ENCODE assay signal across 19 cellular contexts in genomic region chr15:31016446-31016915, GRCh38. TPM values are rescaled to one million over a fixed set of nuclear protein-coding genes. Genes with fewer than 3 reads are reported as not detected.
A peak's percentile ranks its signal among the peaks of the same experiment; 100 is the strongest.
DNase-seq lines count a peak whose midpoint lies in the region; ATAC-seq, FAIRE-seq and TF ChIP-seq lines count a peak whose summit lies in the region.
"Had no signal": no experiment of that assay in that cellular context is flagged by ENCODE, and none has a peak within 500 bp of the region (broad histone marks: within the 10 kb centered on the region; RNA-seq: fewer than 3 reads in every experiment).

No MANE protein-coding gene starts in this region.

- ATAC-seq in GM21619 (IDR thresholded peaks at IDR 0.05; ENCODE audit: unreplicated experiment) = no peak
- ATAC-seq: CD8-positive, alpha-beta T cell; effector memory CD8-positive, alpha-beta T cell; stimulated activated naive B cell treated with anti-CD40 and anti-IgM and Interleukin-4, amounts not matched to agents 10 μg/mL and 1 μg/mL and 100 μg/mL, for 72 hours had no signal

- H4K20me1 ChIP-seq in SK-N-SH (ENCODE audit: insufficient read depth) (no peaks in the 10 kb centered on the region), fibroblast of lung (ENCODE audit: control insufficient read depth, extremely low read depth, insufficient read depth, low read length) (no peaks in the 10 kb centered on the region)

- 31% methylated on average over 3 of the region's 3 CpGs for WGBS in SK-N-SH (ENCODE audit: low lambda C conversion rate)

- DNase-seq in DMS153 (lab: John Stamatoyannopoulos, UW) = peak; percentile 12
- DNase-seq in DMS153 treated with DMSO at 0.1 percent for 48 hours (lab: John Stamatoyannopoulos, UW; ENCODE audit: unreplicated experiment) = no peak
- no peak for DNase-seq in SK-N-SH
- peak; percentile 64 to 89 for DNase-seq in fibroblast of lung (ENCODE audit: low read depth in 2 of 2)
- DNase-seq in non-pigmented ciliary epithelial cell (ENCODE audit: low read depth) = peak; percentile 34
- DNase-seq in stimulated activated CD4-positive, alpha-beta T cell treated with anti-CD3 and anti-CD28 coated beads, Interleukin-4, amount 100 ng/mL, for 1 hour = no peak
- DNase-seq in D721Med (ENCODE audit: insufficient read length, low spot score) = no peak
- DNase-seq: activated CD4-positive, alpha-beta T cell treated with anti-CD3 and anti-CD28 coated beads, Interleukin-2, amount 10 ng/mL, durations not matched to agents 24 days and 14 days; caudate nucleus; CD8-positive, alpha-beta T cell; effector memory CD8-positive, alpha-beta T cell; islet precursor cell; NCI-H1436 treated with DMSO at 0.1 percent for 48 hours; stimulated activated naive B cell treated with anti-CD40 and anti-IgM and Interleukin-4, amounts not matched to agents 10 μg/mL and 1 μg/mL and 100 μg/mL, for 72 hours; T-helper 9 cell; trophoblast cell had no signal

- peak overlapping the region in 1 of 2 experiments; percentile 35; a peak in 1 of 4 replicates for H3K27ac ChIP-seq in SK-N-SH (ENCODE audit: low read depth in 2 of 2, low read length in 1 of 2)
- no peak overlapping the region for H3K27ac ChIP-seq in fibroblast of lung (ENCODE audit: insufficient read depth, low read length)
- H3K27ac ChIP-seq: 22Rv1 had no signal

- H3K9me3 ChIP-seq in SK-N-SH (peaks cover 21% of the 10 kb centered on the region), fibroblast of lung (ENCODE audit: control insufficient read depth, insufficient read depth, low read depth, low read length) (no peaks in the 10 kb centered on the region)

- H3K9me2 ChIP-seq in SK-N-SH = no peaks in the 10 kb centered on the region

- H3K27me3 ChIP-seq in SK-N-SH (ENCODE audit: insufficient read depth) (no peaks in the 10 kb centered on the region), fibroblast of lung (ENCODE audit: control insufficient read depth, insufficient read depth, low read length) (no peaks in the 10 kb centered on the region)

- TF ChIP-seq CTCF in SK-N-SH (IDR thresholded peaks at IDR 0.05) (no peak), fibroblast of lung (conservative IDR thresholded peaks at IDR 0.05 in 1 of 2, IDR thresholded peaks at IDR 0.05 in 1 of 2; ENCODE audit: low read depth in 1 of 2, low read length in 2 of 2) (no peak), D721Med (IDR thresholded peaks at IDR 0.05; ENCODE audit: insufficient read depth, missing control alignments) (no peak)

- TF ChIP-seq EP300 in SK-N-SH (IDR thresholded peaks at IDR 0.05; ENCODE audit: borderline replicate concordance in 1 of 2, low read depth in 1 of 2, low read length in 1 of 2) = peak in 1 of 2 experiments; percentile 64; a peak in 1 of 4 replicates

- H3K4me1 ChIP-seq in SK-N-SH (ENCODE audit: control insufficient read depth in 1 of 2, insufficient read depth in 2 of 2, low read depth in 1 of 2, low read length in 1 of 2) = no peaks in the 10 kb centered on the region
- peaks cover 2% of the 10 kb centered on the region for H3K4me1 ChIP-seq in fibroblast of lung (ENCODE audit: control insufficient read depth, extremely low read depth, insufficient read depth, low read length)

- POLR2A ChIA-PET in SK-N-SH (lab: Yijun Ruan, JAX) = no interaction called here

- no peak for FAIRE-seq in D721Med (lab: Jason Lieb, UNC)

- H3K79me2 ChIP-seq in SK-N-SH (ENCODE audit: insufficient read depth) (no peaks in the 10 kb centered on the region), fibroblast of lung (ENCODE audit: control insufficient read depth, insufficient read depth, low read length) (no peaks in the 10 kb centered on the region)

- H3F3A ChIP-seq in SK-N-SH (replicated peaks; ENCODE audit: insufficient read depth) = no peaks in the 10 kb centered on the region

- H3K9ac ChIP-seq in SK-N-SH (no peak overlapping the region), fibroblast of lung (ENCODE audit: insufficient read depth, low read length) (no peak overlapping the region)

- H3K36me3 ChIP-seq in SK-N-SH (replicated peaks in 1 of 2; ENCODE audit: control insufficient read depth in 1 of 2, insufficient read depth in 2 of 2, low read length in 1 of 2) (no peaks in the 10 kb centered on the region), fibroblast of lung (ENCODE audit: control insufficient read depth, insufficient read depth, low read length) (no peaks in the 10 kb centered on the region)

- H3K4me2 ChIP-seq in SK-N-SH = no peak overlapping the region
- no peak overlapping the region for H3K4me2 ChIP-seq in fibroblast of lung (ENCODE audit: extremely low read depth, insufficient read depth, low read length)
- H3K4me2 ChIP-seq: smooth muscle cell had no signal

- no peak overlapping the region for H2AFZ ChIP-seq in SK-N-SH (ENCODE audit: low read depth)
- H2AFZ ChIP-seq in fibroblast of lung (ENCODE audit: low read length) = no peak overlapping the region

- no peak for TF ChIP-seq RAD21 in SK-N-SH (IDR thresholded peaks at IDR 0.05; ENCODE audit: low read length)

- CTCF ChIA-PET in SK-N-SH (lab: Yijun Ruan, JAX) = interaction anchor here (1.1 to 1.7 kb wide), 6 partner anchors 10 to 1339 kb away, joined by 3 to 8 read pairs (median 4); no protein-coding TSS in a partner anchor

- H3K4me3 ChIP-seq in SK-N-SH (ENCODE audit: low read depth in 2 of 2, low read length in 1 of 2) = no peak overlapping the region
- no peak overlapping the region for H3K4me3 ChIP-seq in fibroblast of lung (replicated peaks in 1 of 4; ENCODE audit: control extremely low read depth in 1 of 4, insufficient read depth in 1 of 4, low read depth in 3 of 4, low read length in 4 of 4)
- H3K4me3 ChIP-seq: smooth muscle cell had no signal

TF ChIP-seq in SK-N-SH, 30 proteins besides CTCF, POLR2A, EP300 and RAD21:
- TF ChIP-seq CHD2 (IDR thresholded peaks at IDR 0.05; ENCODE audit: low read length, partially characterized antibody) (no peak), ELF1 (IDR thresholded peaks at IDR 0.05) (no peak), MAX (IDR thresholded peaks at IDR 0.05; ENCODE audit: low read depth) (0 out of 2 replicates have a peak, but pooled peaks have one; percentile 24), GABPA (IDR thresholded peaks at IDR 0.05; ENCODE audit: low read depth) (no peak), PBX3 (IDR thresholded peaks at IDR 0.05) (peak; percentile 40), MEF2A (IDR thresholded peaks at IDR 0.05; ENCODE audit: borderline replicate concordance, low read depth) (peak; percentile 84; the same call in 1 of the 2 replicates), TCF12 (IDR thresholded peaks at IDR 0.05) (no peak)
- TF ChIP-seq, protein P1, sequence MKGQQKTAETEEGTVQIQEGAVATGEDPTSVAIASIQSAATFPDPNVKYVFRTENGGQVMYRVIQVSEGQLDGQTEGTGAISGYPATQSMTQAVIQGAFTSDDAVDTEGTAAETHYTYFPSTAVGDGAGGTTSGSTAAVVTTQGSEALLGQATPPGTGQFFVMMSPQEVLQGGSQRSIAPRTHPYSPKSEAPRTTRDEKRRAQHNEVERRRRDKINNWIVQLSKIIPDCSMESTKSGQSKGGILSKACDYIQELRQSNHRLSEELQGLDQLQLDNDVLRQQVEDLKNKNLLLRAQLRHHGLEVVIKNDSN (IDR thresholded peaks at IDR 0.05; ENCODE audit: borderline replicate concordance, low read depth) = peak; percentile 26; the same call in 1 of the 2 replicates
TF ChIP-seq in SK-N-SH: peak in this region for 4.

RNA-seq across cellular contexts. Expression of gene MTMR10, which starts 25.1 kb away (rescaled TPM):
- polyA plus RNA-seq in SK-N-SH (2012; rRNA removed) (6.4 and 8.0 TPM in 2 replicates), fibroblast of lung (24.0 and 44.6 TPM in 2 replicates)
- 7.4 and 8.7 TPM in 2 replicates for polyA plus RNA-seq in SK-N-SH (2012; cell fraction: cytosol; rRNA removed)
- 9.1 and 14.4 TPM in 2 replicates for polyA plus RNA-seq in SK-N-SH (2012; cell fraction: nucleus; rRNA removed)
- 13.6 and 17.3 TPM in 2 replicates for total RNA-seq in fibroblast of lung
- polyA plus RNA-seq in fibroblast of lung (2012) = 12.4 and 23.1 TPM in 2 replicates
- 6.3 and 16.5 TPM in 2 replicates for polyA minus RNA-seq in fibroblast of lung (ENCODE audit: low replicate concordance)

Comparison
In these comparisons a context has a peak if more than half of its experiments do, and no peak if none do; other contexts are left out.
1. DNase-seq: peak in DMS153 (single experiment), fibroblast of lung (2 of 2) and non-pigmented ciliary epithelial cell (single experiment); none in DMS153 treated with DMSO at 0.1 percent for 48 hours (single experiment), SK-N-SH (single experiment), stimulated activated CD4-positive, alpha-beta T cell treated with anti-CD3 and anti-CD28 coated beads, Interleukin-4, amount 100 ng/mL, for 1 hour (single experiment) and D721Med (single experiment).